Comparison of ENCODE assay signal across 8 cellular contexts in genomic region chr2:62014102-62014501, GRCh38.
A peak's percentile ranks its signal among the peaks of the same experiment; 100 is the strongest.
DNase-seq lines count a peak whose midpoint lies in the region; ATAC-seq and TF ChIP-seq lines count a peak whose summit lies in the region.

No MANE protein-coding gene starts in this region.

- H3K27me3 Mint-ChIP-seq in activated naive CD8-positive, alpha-beta T cell treated with anti-CD3 and anti-CD28 coated beads for 36 hours = no peaks in the 10 kb centered on the region
- H3K27me3 Mint-ChIP-seq in naive thymus-derived CD4-positive, alpha-beta T cell = no peaks in the 10 kb centered on the region

- H3K79me1 ChIP-seq in mesenchymal stem cell (replicated peaks; ENCODE audit: low read length, poor library complexity, severe bottlenecking) = peaks cover 3% of the 10 kb centered on the region

- POLR2A ChIA-PET in naive thymus-derived CD4-positive, alpha-beta T cell (lab: Charles Lee) = no interaction called here

- H3K27me3 ChIP-seq in BE2C = no peaks in the 10 kb centered on the region
- no peaks in the 10 kb centered on the region for H3K27me3 ChIP-seq in mesenchymal stem cell (ENCODE audit: control insufficient read depth in 1 of 2, insufficient read depth in 1 of 2, low read length in 2 of 2)
- no peaks in the 10 kb centered on the region for H3K27me3 ChIP-seq in naive thymus-derived CD4-positive, alpha-beta T cell (ENCODE audit: control insufficient read depth in 2 of 2, insufficient read depth in 2 of 2, low read length in 2 of 2)

- no peak overlapping the region for H3K23ac ChIP-seq in mesenchymal stem cell (ENCODE audit: low read length in 2 of 2)

- H2BK12ac ChIP-seq in mesenchymal stem cell (ENCODE audit: low read length in 2 of 2) = no peak overlapping the region

- H3K4me3 Mint-ChIP-seq in activated naive CD8-positive, alpha-beta T cell treated with anti-CD3 and anti-CD28 coated beads for 36 hours = no peak overlapping the region
- H3K4me3 Mint-ChIP-seq in naive thymus-derived CD4-positive, alpha-beta T cell = no peak overlapping the region

- no peak overlapping the region for H2BK120ac ChIP-seq in mesenchymal stem cell (ENCODE audit: low read depth, low read length)

- H2BK15ac ChIP-seq in mesenchymal stem cell (ENCODE audit: low read depth, poor library complexity, severe bottlenecking) = no peak overlapping the region

- H4K8ac ChIP-seq in mesenchymal stem cell (ENCODE audit: low read length) = no peak overlapping the region

- H3K9me3 ChIP-seq in BE2C (no peaks in the 10 kb centered on the region), mesenchymal stem cell (ENCODE audit: control insufficient read depth, low read length) (no peaks in the 10 kb centered on the region)
- no peaks in the 10 kb centered on the region for H3K9me3 ChIP-seq in naive thymus-derived CD4-positive, alpha-beta T cell (ENCODE audit: control insufficient read depth in 2 of 3, low read length in 3 of 3)

- no peak for ATAC-seq in naive thymus-derived CD4-positive, alpha-beta T cell
- no peak for ATAC-seq in GM21423 (IDR thresholded peaks at IDR 0.05; ENCODE audit: unreplicated experiment)

- H3K14ac ChIP-seq in mesenchymal stem cell (ENCODE audit: low read length in 2 of 2) = no peak overlapping the region

- DNase-seq in BE2C = peak; percentile 29
- peak; percentile 74 for DNase-seq in NCI-H2171 (lab: John Stamatoyannopoulos, UW)
- peak; percentile 86 for DNase-seq in coronary artery (ENCODE audit: low spot score)
- peak; percentile 59 for DNase-seq in mesenchymal stem cell
- no peak for DNase-seq in activated naive CD8-positive, alpha-beta T cell treated with anti-CD3 and anti-CD28 coated beads for 36 hours
- DNase-seq in naive thymus-derived CD4-positive, alpha-beta T cell = no peak
- DNase-seq in NCI-H774 (lab: John Stamatoyannopoulos, UW) = no peak

- no peak overlapping the region for H4K91ac ChIP-seq in mesenchymal stem cell (ENCODE audit: low read length)

- no peak overlapping the region for H3K4me2 ChIP-seq in mesenchymal stem cell (ENCODE audit: low read length, poor library complexity, severe bottlenecking)

- H3K4me1 Mint-ChIP-seq in activated naive CD8-positive, alpha-beta T cell treated with anti-CD3 and anti-CD28 coated beads for 36 hours = no peaks in the 10 kb centered on the region
- peaks cover 0 to 9% (median 6%) of the 10 kb centered on the region in 7 donors for H3K4me1 Mint-ChIP-seq in naive thymus-derived CD4-positive, alpha-beta T cell

- CTCF ChIA-PET in naive thymus-derived CD4-positive, alpha-beta T cell (lab: Charles Lee) = no interaction called here

- H2AK5ac ChIP-seq in mesenchymal stem cell (ENCODE audit: low read length, severe bottlenecking) = no peak overlapping the region

- H3K36me3 ChIP-seq in BE2C (no peaks in the 10 kb centered on the region), mesenchymal stem cell (ENCODE audit: control insufficient read depth in 1 of 2, insufficient read depth in 2 of 2, low read depth in 1 of 2, low read length in 2 of 2) (no peaks in the 10 kb centered on the region)
- H3K36me3 ChIP-seq in naive thymus-derived CD4-positive, alpha-beta T cell (ENCODE audit: control insufficient read depth in 2 of 3, insufficient read depth in 3 of 3, low read length in 3 of 3) = no peaks in the 10 kb centered on the region

- no peaks in the 10 kb centered on the region for H3K9me3 Mint-ChIP-seq in activated naive CD8-positive, alpha-beta T cell treated with anti-CD3 and anti-CD28 coated beads for 36 hours
- H3K9me3 Mint-ChIP-seq in naive thymus-derived CD4-positive, alpha-beta T cell = peaks cover 0 to 3% (median 0%) of the 10 kb centered on the region in 11 donors

- H3K36me3 Mint-ChIP-seq in activated naive CD8-positive, alpha-beta T cell treated with anti-CD3 and anti-CD28 coated beads for 36 hours = peaks cover 15% of the 10 kb centered on the region
- peaks cover 7 to 41% (median 19%) of the 10 kb centered on the region in 5 donors for H3K36me3 Mint-ChIP-seq in naive thymus-derived CD4-positive, alpha-beta T cell

- WGBS in mesenchymal stem cell = 43% methylated on average over 2 of the region's 2 CpGs

- no peak overlapping the region for H3K4ac ChIP-seq in mesenchymal stem cell (ENCODE audit: low read depth in 1 of 2, low read length in 2 of 2)

- no peak overlapping the region for H3K18ac ChIP-seq in mesenchymal stem cell (ENCODE audit: low read depth in 1 of 2, low read length in 2 of 2)

- no peak overlapping the region for H3K27ac Mint-ChIP-seq in activated naive CD8-positive, alpha-beta T cell treated with anti-CD3 and anti-CD28 coated beads for 36 hours
- H3K27ac Mint-ChIP-seq in naive thymus-derived CD4-positive, alpha-beta T cell = no peak overlapping the region

- H2BK5ac ChIP-seq in mesenchymal stem cell (ENCODE audit: low read depth, low read length, poor library complexity, severe bottlenecking) = no peak overlapping the region

- H3K4me3 ChIP-seq in BE2C (ENCODE audit: low read depth, low read length) (no peak overlapping the region), coronary artery (no peak overlapping the region), mesenchymal stem cell (ENCODE audit: insufficient read depth in 1 of 2, low read depth in 1 of 2, low read length in 2 of 2) (no peak overlapping the region)
- no peak overlapping the region for H3K4me3 ChIP-seq in naive thymus-derived CD4-positive, alpha-beta T cell (ENCODE audit: low read length)

- intact Hi-C loops in naive thymus-derived CD4-positive, alpha-beta T cell (cut with micrococcal nuclease) = no loop called here

- H3K27ac ChIP-seq in coronary artery = peak overlapping the region; percentile 29 to 47
- H3K27ac ChIP-seq in mesenchymal stem cell (ENCODE audit: low read length, poor library complexity, severe bottlenecking) = no peak overlapping the region
- no peak overlapping the region for H3K27ac ChIP-seq in naive thymus-derived CD4-positive, alpha-beta T cell (ENCODE audit: low read depth, low read length)

- no peak overlapping the region for H3K9ac ChIP-seq in mesenchymal stem cell (ENCODE audit: low read length)

- no peak overlapping the region for H2AFZ ChIP-seq in mesenchymal stem cell (ENCODE audit: low read depth, low read length)

- no peaks in the 10 kb centered on the region for H3K4me1 ChIP-seq in BE2C
- H3K4me1 ChIP-seq in mesenchymal stem cell (ENCODE audit: control insufficient read depth, insufficient read depth, low read depth, low read length) = peaks cover 2% of the 10 kb centered on the region
- no peaks in the 10 kb centered on the region for H3K4me1 ChIP-seq in naive thymus-derived CD4-positive, alpha-beta T cell (ENCODE audit: control insufficient read depth in 2 of 2, insufficient read depth in 2 of 2, low read length in 2 of 2)

- TF ChIP-seq CTCF in BE2C (IDR thresholded peaks at IDR 0.05; ENCODE audit: low read depth, low read length) (peak; percentile 28), coronary artery (IDR thresholded peaks at IDR 0.05) (no peak)

Comparison
In these comparisons a context has a peak if more than half of its experiments do, and no peak if none do; other contexts are left out.
1. DNase-seq: peak in BE2C (single experiment), NCI-H2171 (single experiment), coronary artery (single experiment) and mesenchymal stem cell (single experiment); none in activated naive CD8-positive, alpha-beta T cell treated with anti-CD3 and anti-CD28 coated beads for 36 hours (single experiment), naive thymus-derived CD4-positive, alpha-beta T cell (0 of 9) and NCI-H774 (single experiment).
2. H3K27ac ChIP-seq: peak in coronary artery (2 of 2); none in mesenchymal stem cell (single experiment) and naive thymus-derived CD4-positive, alpha-beta T cell (single experiment).